Comparison of ENCODE assay signal across 10 cellular contexts in the genomic region with DNA sequence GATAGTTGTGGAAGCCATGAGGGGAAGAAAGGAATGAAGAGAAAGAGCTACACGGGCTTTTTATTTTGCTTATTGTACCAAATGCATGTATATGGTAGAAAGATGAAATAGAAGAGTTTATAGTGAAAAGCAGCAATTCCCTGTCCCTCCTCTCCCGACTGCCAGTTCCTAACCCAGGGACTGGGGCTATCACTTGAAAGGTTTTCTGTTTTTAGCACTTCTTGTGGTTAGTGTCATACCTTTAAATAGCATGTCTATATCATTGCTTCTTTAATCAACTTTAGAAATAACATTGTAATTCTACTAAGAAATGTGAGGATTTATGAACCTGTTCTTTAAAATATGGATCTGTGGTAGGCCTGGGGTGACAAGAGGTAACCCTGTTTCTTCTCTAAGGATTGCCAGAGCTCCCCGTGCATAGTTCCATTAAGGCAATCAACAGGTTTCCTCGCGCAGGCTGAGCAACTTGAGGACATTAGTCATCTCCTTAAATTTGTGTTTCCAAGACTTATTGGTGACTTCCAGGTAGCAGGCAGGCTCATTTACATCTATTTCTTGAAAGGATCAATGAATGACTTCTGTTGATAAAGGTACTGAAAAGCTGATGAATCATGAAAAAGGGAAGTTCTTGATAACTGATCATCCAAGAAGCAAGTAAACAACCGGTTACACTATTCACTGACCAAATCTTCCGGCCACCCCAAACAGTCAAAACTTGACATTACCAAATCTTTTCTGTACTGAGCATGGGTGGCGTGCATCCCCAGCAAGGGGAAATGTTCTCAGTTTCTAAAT. TPM values are rescaled to one million over a fixed set of nuclear protein-coding genes. Genes with fewer than 3 reads are reported as not detected.
A peak's percentile ranks its signal among the peaks of the same experiment; 100 is the strongest.
DNase-seq lines count a peak whose midpoint lies in the region; ATAC-seq and TF ChIP-seq lines count a peak whose summit lies in the region.
"Had no signal": no experiment of that assay in that cellular context is flagged by ENCODE, and none has a peak within 500 bp of the region (broad histone marks: within the 10 kb centered on the region; RNA-seq: fewer than 3 reads in every experiment).

No MANE protein-coding gene starts in this region.

- no peak for TF ChIP-seq CTCF in upper lobe of right lung (IDR thresholded peaks at IDR 0.05)

- peak overlapping the region; percentile 85 for H3K27ac Mint-ChIP-seq in activated T-helper 1 cell treated with anti-CD3 and anti-CD28 coated beads, Interleukin-12 subunit alpha, Interleukin-12 subunit beta, Interleukin-2, Interleukin-4 antibody, amounts not matched to agents 30 ng/mL and 10 ng/mL and 1 ng/mL, durations not matched to agents 14 hours and 24 hours and 36 hours

- peaks cover 8% of the 10 kb centered on the region for H3K36me3 Mint-ChIP-seq in activated T-helper 1 cell treated with anti-CD3 and anti-CD28 coated beads, Interleukin-12 subunit alpha, Interleukin-12 subunit beta, Interleukin-2, Interleukin-4 antibody, amounts not matched to agents 30 ng/mL and 10 ng/mL and 1 ng/mL, durations not matched to agents 14 hours and 24 hours and 36 hours (ENCODE audit: low read depth)

- H3K27ac ChIP-seq in upper lobe of right lung, result no peak overlapping the region

- ATAC-seq in GM18498 (IDR thresholded peaks at IDR 0.05; ENCODE audit: unreplicated experiment) (peak; percentile 98), GM19463 (IDR thresholded peaks at IDR 0.05; ENCODE audit: unreplicated experiment) (peak; percentile 99), HG03103 (IDR thresholded peaks at IDR 0.05; ENCODE audit: low read depth, unreplicated experiment) (peak; percentile 99), upper lobe of right lung (no peak), Right ventricle myocardium superior (ENCODE audit: poor library complexity) (no peak)

- H3K4me1 ChIP-seq in upper lobe of right lung, result no peaks in the 10 kb centered on the region

- no peaks in the 10 kb centered on the region for H3K9me3 ChIP-seq in upper lobe of right lung

- no peaks in the 10 kb centered on the region for H3K27me3 Mint-ChIP-seq in activated T-helper 1 cell treated with anti-CD3 and anti-CD28 coated beads, Interleukin-12 subunit alpha, Interleukin-12 subunit beta, Interleukin-2, Interleukin-4 antibody, amounts not matched to agents 30 ng/mL and 10 ng/mL and 1 ng/mL, durations not matched to agents 14 hours and 24 hours and 36 hours (ENCODE audit: insufficient read depth)

- H3K4me3 Mint-ChIP-seq in activated T-helper 1 cell treated with anti-CD3 and anti-CD28 coated beads, Interleukin-12 subunit alpha, Interleukin-12 subunit beta, Interleukin-2, Interleukin-4 antibody, amounts not matched to agents 30 ng/mL and 10 ng/mL and 1 ng/mL, durations not matched to agents 14 hours and 24 hours and 36 hours, result peak overlapping the region; percentile 9

- no peak overlapping the region for H3K4me3 ChIP-seq in upper lobe of right lung

- DNase-seq in activated T-helper 1 cell treated with anti-CD3 and anti-CD28 coated beads, Interleukin-12 subunit alpha, Interleukin-12 subunit beta, Interleukin-2, Interleukin-4 antibody, amounts not matched to agents 30 ng/mL and 10 ng/mL and 1 ng/mL, durations not matched to agents 14 hours and 24 hours and 36 hours (ENCODE audit: low spot score), result no peak
- DNase-seq in upper lobe of right lung, result no peak
- no peak for DNase-seq in Right ventricle myocardium superior
- DNase-seq in cortex of kidney (lab: John Stamatoyannopoulos, UW), result no peak
- no peak for DNase-seq in NCI-H82 treated with DMSO at 0.1 percent for 48 hours (lab: John Stamatoyannopoulos, UW; ENCODE audit: unreplicated experiment)
- DNase-seq: erythroblast, NCI-H1105 had no signal

- H3K27me3 ChIP-seq in upper lobe of right lung, result no peaks in the 10 kb centered on the region

- intact Hi-C loops in activated T-helper 1 cell treated with anti-CD3 and anti-CD28 coated beads, Interleukin-12 subunit alpha, Interleukin-12 subunit beta, Interleukin-2, Interleukin-4 antibody, amounts not matched to agents 30 ng/mL and 10 ng/mL and 1 ng/mL, durations not matched to agents 14 hours and 24 hours and 36 hours (cut with micrococcal nuclease), result loop anchor here (1.0 to 5.0 kb wide), 7 partner anchors 20 to 172 kb away; no protein-coding TSS in a partner anchor
- intact Hi-C loops in upper lobe of right lung (cut with DNase I) (no loop called here), Right ventricle myocardium superior (cut with DNase I) (no loop called here)

- peaks cover 11% of the 10 kb centered on the region for H3K9me3 Mint-ChIP-seq in activated T-helper 1 cell treated with anti-CD3 and anti-CD28 coated beads, Interleukin-12 subunit alpha, Interleukin-12 subunit beta, Interleukin-2, Interleukin-4 antibody, amounts not matched to agents 30 ng/mL and 10 ng/mL and 1 ng/mL, durations not matched to agents 14 hours and 24 hours and 36 hours

- H3K4me1 Mint-ChIP-seq in activated T-helper 1 cell treated with anti-CD3 and anti-CD28 coated beads, Interleukin-12 subunit alpha, Interleukin-12 subunit beta, Interleukin-2, Interleukin-4 antibody, amounts not matched to agents 30 ng/mL and 10 ng/mL and 1 ng/mL, durations not matched to agents 14 hours and 24 hours and 36 hours (ENCODE audit: low read depth), result peaks cover 35% of the 10 kb centered on the region

- no peaks in the 10 kb centered on the region for H3K36me3 ChIP-seq in upper lobe of right lung

RNA-seq across cellular contexts. Expression of gene S1PR1, which starts 37.8 kb away (rescaled TPM):
- total RNA-seq in activated T-helper 1 cell treated with anti-CD3 and anti-CD28 coated beads, Interleukin-12 subunit alpha, Interleukin-12 subunit beta, Interleukin-2, Interleukin-4 antibody, amounts not matched to agents 30 ng/mL and 10 ng/mL and 1 ng/mL, durations not matched to agents 14 hours and 24 hours and 36 hours, result 42.5 and 42.9 TPM in 2 replicates
- total RNA-seq in upper lobe of right lung, result 134 TPM
- 50.9 TPM for total RNA-seq in Right ventricle myocardium superior

Comparison
In these comparisons a context has a peak if more than half of its experiments do, and no peak if none do; other contexts are left out.
1. ATAC-seq: peak in GM18498 (single experiment), GM19463 (single experiment) and HG03103 (single experiment); none in upper lobe of right lung (single experiment) and Right ventricle myocardium superior (single experiment).